Comparison of ENCODE assay signal across 9 cellular contexts in genomic region chr2:148022351-148022750, GRCh38. TPM values are rescaled to one million over a fixed set of nuclear protein-coding genes. Genes with fewer than 3 reads are reported as not detected.
DNase-seq lines count a peak whose midpoint lies in the region; ATAC-seq and TF ChIP-seq lines count a peak whose summit lies in the region.
"Had no signal": no experiment of that assay in that cellular context is flagged by ENCODE, and none has a peak within 500 bp of the region (broad histone marks: within the 10 kb centered on the region; RNA-seq: fewer than 3 reads in every experiment).

No MANE protein-coding gene starts in this region.

- no peak for DNase-seq in T-helper 1 cell
- no peak for DNase-seq in activated CD8-positive, alpha-beta T cell treated with anti-CD3 and anti-CD28 coated beads for 36 hours
- DNase-seq in NCI-H146 treated with DMSO at 0.1 percent for 48 hours (lab: John Stamatoyannopoulos, UW; ENCODE audit: unreplicated experiment) = no peak
- no peak for DNase-seq in SW 1271 (lab: John Stamatoyannopoulos, UW)
- DNase-seq: stimulated activated CD4-positive, alpha-beta T cell treated with anti-CD3 and anti-CD28 coated beads, Interleukin-15, amount 100 ng/mL, for 24 hours had no signal

- H3K9me3 Mint-ChIP-seq in T-helper 1 cell treated with Interleukin-12 subunit alpha and Interleukin-12 subunit beta and Interleukin-4 antibody, amounts not matched to agents 30 μg/mL and 1 μg/mL, for 36 hours = no peaks in the 10 kb centered on the region
- no peaks in the 10 kb centered on the region for H3K9me3 Mint-ChIP-seq in activated CD8-positive, alpha-beta T cell treated with anti-CD3 and anti-CD28 coated beads for 36 hours
- H3K9me3 Mint-ChIP-seq in stimulated activated memory B cell treated with anti-CD40 and anti-IgM and Interleukin-4, amounts not matched to agents 10 μg/mL and 1 μg/mL and 100 μg/mL, for 72 hours = no peaks in the 10 kb centered on the region

- TF ChIP-seq CTCF in activated CD8-positive, alpha-beta T cell treated with anti-CD3 and anti-CD28 coated beads for 36 hours (IDR thresholded peaks at IDR 0.05) = no peak
- TF ChIP-seq CTCF in gastroesophageal sphincter (IDR thresholded peaks at IDR 0.05) = no peak

- POLR2A ChIA-PET in activated CD8-positive, alpha-beta T cell treated with anti-CD3 and anti-CD28 coated beads for 36 hours (lab: Charles Lee) = no interaction called here

- no peaks in the 10 kb centered on the region for H3K36me3 ChIP-seq in gastroesophageal sphincter

- H3K27me3 Mint-ChIP-seq in T-helper 1 cell treated with Interleukin-12 subunit alpha and Interleukin-12 subunit beta and Interleukin-4 antibody, amounts not matched to agents 30 μg/mL and 1 μg/mL, for 36 hours (ENCODE audit: low read depth) = no peaks in the 10 kb centered on the region
- H3K27me3 Mint-ChIP-seq in activated CD8-positive, alpha-beta T cell treated with anti-CD3 and anti-CD28 coated beads for 36 hours = no peaks in the 10 kb centered on the region
- no peaks in the 10 kb centered on the region for H3K27me3 Mint-ChIP-seq in stimulated activated memory B cell treated with anti-CD40 and anti-IgM and Interleukin-4, amounts not matched to agents 10 μg/mL and 1 μg/mL and 100 μg/mL, for 72 hours

- H3K4me3 Mint-ChIP-seq in T-helper 1 cell treated with Interleukin-12 subunit alpha and Interleukin-12 subunit beta and Interleukin-4 antibody, amounts not matched to agents 30 μg/mL and 1 μg/mL, for 36 hours = peak overlapping the region; percentile 100
- peak overlapping the region; percentile 90 for H3K4me3 Mint-ChIP-seq in activated CD8-positive, alpha-beta T cell treated with anti-CD3 and anti-CD28 coated beads for 36 hours
- peak overlapping the region; percentile 99 for H3K4me3 Mint-ChIP-seq in stimulated activated memory B cell treated with anti-CD40 and anti-IgM and Interleukin-4, amounts not matched to agents 10 μg/mL and 1 μg/mL and 100 μg/mL, for 72 hours

- H3K4me1 Mint-ChIP-seq in T-helper 1 cell treated with Interleukin-12 subunit alpha and Interleukin-12 subunit beta and Interleukin-4 antibody, amounts not matched to agents 30 μg/mL and 1 μg/mL, for 36 hours (ENCODE audit: low read depth) = peaks cover 35% of the 10 kb centered on the region
- H3K4me1 Mint-ChIP-seq in activated CD8-positive, alpha-beta T cell treated with anti-CD3 and anti-CD28 coated beads for 36 hours (ENCODE audit: low read depth) = peaks cover 46% of the 10 kb centered on the region
- H3K4me1 Mint-ChIP-seq in stimulated activated memory B cell treated with anti-CD40 and anti-IgM and Interleukin-4, amounts not matched to agents 10 μg/mL and 1 μg/mL and 100 μg/mL, for 72 hours = peaks cover 55% of the 10 kb centered on the region

- no peaks in the 10 kb centered on the region for H3K27me3 ChIP-seq in gastroesophageal sphincter

- H3K9me3 ChIP-seq in gastroesophageal sphincter = no peaks in the 10 kb centered on the region

- H3K27ac ChIP-seq in gastroesophageal sphincter = peak overlapping the region in 3 of 4 donors; percentile 92 to 99 (median 97)

- ATAC-seq in activated CD8-positive, alpha-beta T cell treated with anti-CD3 and anti-CD28 coated beads for 36 hours = no peak
- ATAC-seq in gastroesophageal sphincter = no peak
- no peak for ATAC-seq in stimulated activated memory B cell treated with anti-CD40 and anti-IgM and Interleukin-4, amounts not matched to agents 10 μg/mL and 1 μg/mL and 100 μg/mL, for 72 hours
- ATAC-seq in HG03521 (IDR thresholded peaks at IDR 0.05; ENCODE audit: unreplicated experiment) = no peak

- intact Hi-C loops in activated CD8-positive, alpha-beta T cell treated with anti-CD3 and anti-CD28 coated beads for 36 hours (cut with micrococcal nuclease) = loop anchor here (10.0 kb wide), 1 partner anchor 622 kb away; the partner anchor contains the start of gene EPC2

- TF ChIP-seq EP300 in gastroesophageal sphincter (IDR thresholded peaks at IDR 0.05) = no peak

- peaks cover 3 to 57% (median 4%) of the 10 kb centered on the region in 3 donors for H3K4me1 ChIP-seq in gastroesophageal sphincter

- peak overlapping the region; percentile 59 to 99 for H3K4me3 ChIP-seq in gastroesophageal sphincter

- peak overlapping the region; percentile 99 for H3K27ac Mint-ChIP-seq in T-helper 1 cell treated with Interleukin-12 subunit alpha and Interleukin-12 subunit beta and Interleukin-4 antibody, amounts not matched to agents 30 μg/mL and 1 μg/mL, for 36 hours
- H3K27ac Mint-ChIP-seq in activated CD8-positive, alpha-beta T cell treated with anti-CD3 and anti-CD28 coated beads for 36 hours = peak overlapping the region; percentile 95
- H3K27ac Mint-ChIP-seq in stimulated activated memory B cell treated with anti-CD40 and anti-IgM and Interleukin-4, amounts not matched to agents 10 μg/mL and 1 μg/mL and 100 μg/mL, for 72 hours = peak overlapping the region; percentile 94

- peaks cover 5% of the 10 kb centered on the region for H3K36me3 Mint-ChIP-seq in T-helper 1 cell treated with Interleukin-12 subunit alpha and Interleukin-12 subunit beta and Interleukin-4 antibody, amounts not matched to agents 30 μg/mL and 1 μg/mL, for 36 hours (ENCODE audit: low read depth)
- no peaks in the 10 kb centered on the region for H3K36me3 Mint-ChIP-seq in activated CD8-positive, alpha-beta T cell treated with anti-CD3 and anti-CD28 coated beads for 36 hours (ENCODE audit: low read depth)
- no peaks in the 10 kb centered on the region for H3K36me3 Mint-ChIP-seq in stimulated activated memory B cell treated with anti-CD40 and anti-IgM and Interleukin-4, amounts not matched to agents 10 μg/mL and 1 μg/mL and 100 μg/mL, for 72 hours

- WGBS in gastroesophageal sphincter (ENCODE audit: low coverage in 1 of 2), 2 donors = 0 to 33% methylated on average over 1 of the region's 1 CpG

- CTCF ChIA-PET in activated CD8-positive, alpha-beta T cell treated with anti-CD3 and anti-CD28 coated beads for 36 hours (lab: Charles Lee) = interaction anchor here (1.3 to 2.2 kb wide), 2 partner anchors 9 to 487 kb away, joined by 3 to 7 read pairs; no protein-coding TSS in a partner anchor

- no peak for TF ChIP-seq POLR2A in gastroesophageal sphincter (IDR thresholded peaks at IDR 0.05)

RNA-seq across cellular contexts. Expression of gene MBD5, which starts 1.5 kb away (rescaled TPM):
- 10 to 100 TPM; 16.6 to 17.9 TPM for total RNA-seq in activated CD8-positive, alpha-beta T cell treated with anti-CD3 and anti-CD28 coated beads for 36 hours
- total RNA-seq in gastroesophageal sphincter = 10 to 100 TPM; 40.3 to 77.0 (median 50.4) TPM

RNA-seq across cellular contexts. Expression of gene ORC4, which starts 1.8 kb away (rescaled TPM):
- total RNA-seq in activated CD8-positive, alpha-beta T cell treated with anti-CD3 and anti-CD28 coated beads for 36 hours = 10 to 100 TPM; 31.1 to 33.0 TPM
- total RNA-seq in gastroesophageal sphincter = 10 to 100 TPM; 32.6 to 72.3 (median 51.8) TPM
